ENCODE assay signal across 1 cellular context in the genomic region with DNA sequence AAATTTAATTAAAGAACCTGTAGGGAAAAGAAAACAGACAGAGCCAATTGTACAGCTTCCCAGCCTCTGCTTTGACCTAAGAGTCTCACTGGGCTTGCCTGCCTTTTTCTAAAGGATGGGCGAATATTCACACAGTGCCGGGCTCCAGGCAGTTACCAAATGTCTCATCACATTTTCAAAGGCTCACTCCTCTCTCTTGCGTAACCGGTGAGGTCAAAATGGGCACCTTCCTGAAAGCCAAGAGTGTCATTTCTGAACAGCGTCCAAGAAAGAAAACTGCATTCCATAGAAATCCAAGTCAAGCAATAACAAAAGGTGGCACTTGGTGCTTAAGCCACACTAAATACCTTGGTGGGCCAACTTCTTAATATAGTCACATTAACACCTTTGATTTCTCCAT.
A peak's percentile ranks its signal among the peaks of the same experiment; 100 is the strongest.
TF ChIP-seq lines count a peak whose summit lies in the region.

No MANE protein-coding gene starts in this region.

TF ChIP-seq in HepG2, 621 proteins besides CTCF, POLR2A, EP300 and RAD21 (continued from another document and continues in another):
- no peak for TF ChIP-seq MYC (CRISPR knock-in tag; IDR thresholded peaks at IDR 0.05; ENCODE audit: borderline replicate concordance)
- TF ChIP-seq XBP1 (CRISPR knock-in tag; IDR thresholded peaks at IDR 0.05) = no peak
- TF ChIP-seq, protein P1, sequence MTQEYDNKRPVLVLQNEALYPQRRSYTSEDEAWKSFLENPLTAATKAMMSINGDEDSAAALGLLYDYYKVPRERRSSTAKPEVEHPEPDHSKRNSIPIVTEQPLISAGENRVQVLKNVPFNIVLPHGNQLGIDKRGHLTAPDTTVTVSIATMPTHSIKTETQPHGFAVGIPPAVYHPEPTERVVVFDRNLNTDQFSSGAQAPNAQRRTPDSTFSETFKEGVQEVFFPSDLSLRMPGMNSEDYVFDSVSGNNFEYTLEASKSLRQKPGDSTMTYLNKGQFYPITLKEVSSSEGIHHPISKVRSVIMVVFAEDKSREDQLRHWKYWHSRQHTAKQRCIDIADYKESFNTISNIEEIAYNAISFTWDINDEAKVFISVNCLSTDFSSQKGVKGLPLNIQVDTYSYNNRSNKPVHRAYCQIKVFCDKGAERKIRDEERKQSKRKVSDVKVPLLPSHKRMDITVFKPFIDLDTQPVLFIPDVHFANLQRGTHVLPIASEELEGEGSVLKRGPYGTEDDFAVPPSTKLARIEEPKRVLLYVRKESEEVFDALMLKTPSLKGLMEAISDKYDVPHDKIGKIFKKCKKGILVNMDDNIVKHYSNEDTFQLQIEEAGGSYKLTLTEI (CRISPR knock-in tag; conservative IDR thresholded peaks at IDR 0.05) = no peak
- TF ChIP-seq NFE2 (CRISPR knock-in tag; IDR thresholded peaks at IDR 0.05) = no peak
- TF ChIP-seq ZNF143 (CRISPR knock-in tag; IDR thresholded peaks at IDR 0.05) = no peak
- no peak for TF ChIP-seq ZZZ3 (CRISPR knock-in tag; IDR thresholded peaks at IDR 0.05; ENCODE audit: borderline replicate concordance)
- no peak for TF ChIP-seq NFIC (IDR thresholded peaks at IDR 0.05; ENCODE audit: low read length)
- no peak for TF ChIP-seq ZFP1 (CRISPR knock-in tag; IDR thresholded peaks at IDR 0.05)
- no peak for TF ChIP-seq ZNF816 (CRISPR knock-in tag; IDR thresholded peaks at IDR 0.05; ENCODE audit: borderline replicate concordance)
- no peak for TF ChIP-seq AGO1 (IDR thresholded peaks at IDR 0.05; ENCODE audit: low read depth, low read length, poor library complexity, severe bottlenecking)
- TF ChIP-seq, protein P2, sequence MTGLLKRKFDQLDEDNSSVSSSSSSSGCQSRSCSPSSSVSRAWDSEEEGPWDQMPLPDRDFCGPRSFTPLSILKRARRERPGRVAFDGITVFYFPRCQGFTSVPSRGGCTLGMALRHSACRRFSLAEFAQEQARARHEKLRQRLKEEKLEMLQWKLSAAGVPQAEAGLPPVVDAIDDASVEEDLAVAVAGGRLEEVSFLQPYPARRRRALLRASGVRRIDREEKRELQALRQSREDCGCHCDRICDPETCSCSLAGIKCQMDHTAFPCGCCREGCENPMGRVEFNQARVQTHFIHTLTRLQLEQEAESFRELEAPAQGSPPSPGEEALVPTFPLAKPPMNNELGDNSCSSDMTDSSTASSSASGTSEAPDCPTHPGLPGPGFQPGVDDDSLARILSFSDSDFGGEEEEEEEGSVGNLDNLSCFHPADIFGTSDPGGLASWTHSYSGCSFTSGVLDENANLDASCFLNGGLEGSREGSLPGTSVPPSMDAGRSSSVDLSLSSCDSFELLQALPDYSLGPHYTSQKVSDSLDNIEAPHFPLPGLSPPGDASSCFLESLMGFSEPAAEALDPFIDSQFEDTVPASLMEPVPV (CRISPR knock-in tag; IDR thresholded peaks at IDR 0.05) = no peak
- no peak for TF ChIP-seq SRSF9 (IDR thresholded peaks at IDR 0.05; ENCODE audit: borderline replicate concordance, insufficient read depth, low read depth, low read length, poor library complexity, severe bottlenecking)
- TF ChIP-seq, protein P3, sequence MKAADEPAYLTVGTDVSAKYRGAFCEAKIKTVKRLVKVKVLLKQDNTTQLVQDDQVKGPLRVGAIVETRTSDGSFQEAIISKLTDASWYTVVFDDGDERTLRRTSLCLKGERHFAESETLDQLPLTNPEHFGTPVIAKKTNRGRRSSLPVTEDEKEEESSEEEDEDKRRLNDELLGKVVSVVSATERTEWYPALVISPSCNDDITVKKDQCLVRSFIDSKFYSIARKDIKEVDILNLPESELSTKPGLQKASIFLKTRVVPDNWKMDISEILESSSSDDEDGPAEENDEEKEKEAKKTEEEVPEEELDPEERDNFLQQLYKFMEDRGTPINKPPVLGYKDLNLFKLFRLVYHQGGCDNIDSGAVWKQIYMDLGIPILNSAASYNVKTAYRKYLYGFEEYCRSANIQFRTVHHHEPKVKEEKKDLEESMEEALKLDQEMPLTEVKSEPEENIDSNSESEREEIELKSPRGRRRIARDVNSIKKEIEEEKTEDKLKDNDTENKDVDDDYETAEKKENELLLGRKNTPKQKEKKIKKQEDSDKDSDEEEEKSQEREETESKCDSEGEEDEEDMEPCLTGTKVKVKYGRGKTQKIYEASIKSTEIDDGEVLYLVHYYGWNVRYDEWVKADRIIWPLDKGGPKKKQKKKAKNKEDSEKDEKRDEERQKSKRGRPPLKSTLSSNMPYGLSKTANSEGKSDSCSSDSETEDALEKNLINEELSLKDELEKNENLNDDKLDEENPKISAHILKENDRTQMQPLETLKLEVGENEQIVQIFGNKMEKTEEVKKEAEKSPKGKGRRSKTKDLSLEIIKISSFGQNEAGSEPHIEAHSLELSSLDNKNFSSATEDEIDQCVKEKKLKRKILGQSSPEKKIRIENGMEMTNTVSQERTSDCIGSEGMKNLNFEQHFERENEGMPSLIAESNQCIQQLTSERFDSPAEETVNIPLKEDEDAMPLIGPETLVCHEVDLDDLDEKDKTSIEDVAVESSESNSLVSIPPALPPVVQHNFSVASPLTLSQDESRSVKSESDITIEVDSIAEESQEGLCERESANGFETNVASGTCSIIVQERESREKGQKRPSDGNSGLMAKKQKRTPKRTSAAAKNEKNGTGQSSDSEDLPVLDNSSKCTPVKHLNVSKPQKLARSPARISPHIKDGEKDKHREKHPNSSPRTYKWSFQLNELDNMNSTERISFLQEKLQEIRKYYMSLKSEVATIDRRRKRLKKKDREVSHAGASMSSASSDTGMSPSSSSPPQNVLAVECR (CRISPR knock-in tag; IDR thresholded peaks at IDR 0.05; ENCODE audit: borderline replicate concordance) = no peak
- TF ChIP-seq, protein P4, sequence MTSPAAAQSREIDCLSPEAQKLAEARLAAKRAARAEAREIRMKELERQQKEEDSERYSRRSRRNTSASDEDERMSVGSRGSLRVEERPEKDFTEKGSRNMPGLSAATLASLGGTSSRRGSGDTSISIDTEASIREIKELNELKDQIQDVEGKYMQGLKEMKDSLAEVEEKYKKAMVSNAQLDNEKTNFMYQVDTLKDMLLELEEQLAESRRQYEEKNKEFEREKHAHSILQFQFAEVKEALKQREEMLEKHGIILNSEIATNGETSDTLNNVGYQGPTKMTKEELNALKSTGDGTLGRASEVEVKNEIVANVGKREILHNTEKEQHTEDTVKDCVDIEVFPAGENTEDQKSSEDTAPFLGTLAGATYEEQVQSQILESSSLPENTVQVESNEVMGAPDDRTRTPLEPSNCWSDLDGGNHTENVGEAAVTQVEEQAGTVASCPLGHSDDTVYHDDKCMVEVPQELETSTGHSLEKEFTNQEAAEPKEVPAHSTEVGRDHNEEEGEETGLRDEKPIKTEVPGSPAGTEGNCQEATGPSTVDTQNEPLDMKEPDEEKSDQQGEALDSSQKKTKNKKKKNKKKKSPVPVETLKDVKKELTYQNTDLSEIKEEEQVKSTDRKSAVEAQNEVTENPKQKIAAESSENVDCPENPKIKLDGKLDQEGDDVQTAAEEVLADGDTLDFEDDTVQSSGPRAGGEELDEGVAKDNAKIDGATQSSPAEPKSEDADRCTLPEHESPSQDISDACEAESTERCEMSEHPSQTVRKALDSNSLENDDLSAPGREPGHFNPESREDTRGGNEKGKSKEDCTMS (CRISPR knock-in tag; conservative IDR thresholded peaks at IDR 0.05) = no peak
- TF ChIP-seq, protein P5, sequence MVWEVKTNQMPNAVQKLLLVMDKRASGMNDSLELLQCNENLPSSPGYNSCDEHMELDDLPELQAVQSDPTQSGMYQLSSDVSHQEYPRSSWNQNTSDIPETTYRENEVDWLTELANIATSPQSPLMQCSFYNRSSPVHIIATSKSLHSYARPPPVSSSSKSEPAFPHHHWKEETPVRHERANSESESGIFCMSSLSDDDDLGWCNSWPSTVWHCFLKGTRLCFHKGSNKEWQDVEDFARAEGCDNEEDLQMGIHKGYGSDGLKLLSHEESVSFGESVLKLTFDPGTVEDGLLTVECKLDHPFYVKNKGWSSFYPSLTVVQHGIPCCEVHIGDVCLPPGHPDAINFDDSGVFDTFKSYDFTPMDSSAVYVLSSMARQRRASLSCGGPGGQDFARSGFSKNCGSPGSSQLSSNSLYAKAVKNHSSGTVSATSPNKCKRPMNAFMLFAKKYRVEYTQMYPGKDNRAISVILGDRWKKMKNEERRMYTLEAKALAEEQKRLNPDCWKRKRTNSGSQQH (CRISPR knock-in tag; IDR thresholded peaks at IDR 0.05; ENCODE audit: low read depth) = no peak
- TF ChIP-seq, protein P6, sequence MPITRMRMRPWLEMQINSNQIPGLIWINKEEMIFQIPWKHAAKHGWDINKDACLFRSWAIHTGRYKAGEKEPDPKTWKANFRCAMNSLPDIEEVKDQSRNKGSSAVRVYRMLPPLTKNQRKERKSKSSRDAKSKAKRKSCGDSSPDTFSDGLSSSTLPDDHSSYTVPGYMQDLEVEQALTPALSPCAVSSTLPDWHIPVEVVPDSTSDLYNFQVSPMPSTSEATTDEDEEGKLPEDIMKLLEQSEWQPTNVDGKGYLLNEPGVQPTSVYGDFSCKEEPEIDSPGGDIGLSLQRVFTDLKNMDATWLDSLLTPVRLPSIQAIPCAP (CRISPR knock-in tag; IDR thresholded peaks at IDR 0.05; ENCODE audit: low read depth) = no peak
- TF ChIP-seq ZKSCAN8 (CRISPR knock-in tag; IDR thresholded peaks at IDR 0.05; ENCODE audit: borderline replicate concordance) = no peak
- TF ChIP-seq FOXK1 (CRISPR knock-in tag; IDR thresholded peaks at IDR 0.05; ENCODE audit: borderline replicate concordance, low read depth) = peak; percentile 3; the same call in 1 of the 2 replicates
- peak; percentile 96 for TF ChIP-seq CEBPB (IDR thresholded peaks at IDR 0.05; ENCODE audit: borderline replicate concordance, low read depth, low read length)
- no peak for TF ChIP-seq KAT2B (IDR thresholded peaks at IDR 0.05; ENCODE audit: borderline replicate concordance, low read depth, low read length)
- TF ChIP-seq ZNF546 (CRISPR knock-in tag; conservative IDR thresholded peaks at IDR 0.05) = no peak
- no peak for TF ChIP-seq SRY (CRISPR knock-in tag; IDR thresholded peaks at IDR 0.05)
- TF ChIP-seq KDM5B (CRISPR knock-in tag; IDR thresholded peaks at IDR 0.05; ENCODE audit: borderline replicate concordance) = no peak
- TF ChIP-seq, protein P7, sequence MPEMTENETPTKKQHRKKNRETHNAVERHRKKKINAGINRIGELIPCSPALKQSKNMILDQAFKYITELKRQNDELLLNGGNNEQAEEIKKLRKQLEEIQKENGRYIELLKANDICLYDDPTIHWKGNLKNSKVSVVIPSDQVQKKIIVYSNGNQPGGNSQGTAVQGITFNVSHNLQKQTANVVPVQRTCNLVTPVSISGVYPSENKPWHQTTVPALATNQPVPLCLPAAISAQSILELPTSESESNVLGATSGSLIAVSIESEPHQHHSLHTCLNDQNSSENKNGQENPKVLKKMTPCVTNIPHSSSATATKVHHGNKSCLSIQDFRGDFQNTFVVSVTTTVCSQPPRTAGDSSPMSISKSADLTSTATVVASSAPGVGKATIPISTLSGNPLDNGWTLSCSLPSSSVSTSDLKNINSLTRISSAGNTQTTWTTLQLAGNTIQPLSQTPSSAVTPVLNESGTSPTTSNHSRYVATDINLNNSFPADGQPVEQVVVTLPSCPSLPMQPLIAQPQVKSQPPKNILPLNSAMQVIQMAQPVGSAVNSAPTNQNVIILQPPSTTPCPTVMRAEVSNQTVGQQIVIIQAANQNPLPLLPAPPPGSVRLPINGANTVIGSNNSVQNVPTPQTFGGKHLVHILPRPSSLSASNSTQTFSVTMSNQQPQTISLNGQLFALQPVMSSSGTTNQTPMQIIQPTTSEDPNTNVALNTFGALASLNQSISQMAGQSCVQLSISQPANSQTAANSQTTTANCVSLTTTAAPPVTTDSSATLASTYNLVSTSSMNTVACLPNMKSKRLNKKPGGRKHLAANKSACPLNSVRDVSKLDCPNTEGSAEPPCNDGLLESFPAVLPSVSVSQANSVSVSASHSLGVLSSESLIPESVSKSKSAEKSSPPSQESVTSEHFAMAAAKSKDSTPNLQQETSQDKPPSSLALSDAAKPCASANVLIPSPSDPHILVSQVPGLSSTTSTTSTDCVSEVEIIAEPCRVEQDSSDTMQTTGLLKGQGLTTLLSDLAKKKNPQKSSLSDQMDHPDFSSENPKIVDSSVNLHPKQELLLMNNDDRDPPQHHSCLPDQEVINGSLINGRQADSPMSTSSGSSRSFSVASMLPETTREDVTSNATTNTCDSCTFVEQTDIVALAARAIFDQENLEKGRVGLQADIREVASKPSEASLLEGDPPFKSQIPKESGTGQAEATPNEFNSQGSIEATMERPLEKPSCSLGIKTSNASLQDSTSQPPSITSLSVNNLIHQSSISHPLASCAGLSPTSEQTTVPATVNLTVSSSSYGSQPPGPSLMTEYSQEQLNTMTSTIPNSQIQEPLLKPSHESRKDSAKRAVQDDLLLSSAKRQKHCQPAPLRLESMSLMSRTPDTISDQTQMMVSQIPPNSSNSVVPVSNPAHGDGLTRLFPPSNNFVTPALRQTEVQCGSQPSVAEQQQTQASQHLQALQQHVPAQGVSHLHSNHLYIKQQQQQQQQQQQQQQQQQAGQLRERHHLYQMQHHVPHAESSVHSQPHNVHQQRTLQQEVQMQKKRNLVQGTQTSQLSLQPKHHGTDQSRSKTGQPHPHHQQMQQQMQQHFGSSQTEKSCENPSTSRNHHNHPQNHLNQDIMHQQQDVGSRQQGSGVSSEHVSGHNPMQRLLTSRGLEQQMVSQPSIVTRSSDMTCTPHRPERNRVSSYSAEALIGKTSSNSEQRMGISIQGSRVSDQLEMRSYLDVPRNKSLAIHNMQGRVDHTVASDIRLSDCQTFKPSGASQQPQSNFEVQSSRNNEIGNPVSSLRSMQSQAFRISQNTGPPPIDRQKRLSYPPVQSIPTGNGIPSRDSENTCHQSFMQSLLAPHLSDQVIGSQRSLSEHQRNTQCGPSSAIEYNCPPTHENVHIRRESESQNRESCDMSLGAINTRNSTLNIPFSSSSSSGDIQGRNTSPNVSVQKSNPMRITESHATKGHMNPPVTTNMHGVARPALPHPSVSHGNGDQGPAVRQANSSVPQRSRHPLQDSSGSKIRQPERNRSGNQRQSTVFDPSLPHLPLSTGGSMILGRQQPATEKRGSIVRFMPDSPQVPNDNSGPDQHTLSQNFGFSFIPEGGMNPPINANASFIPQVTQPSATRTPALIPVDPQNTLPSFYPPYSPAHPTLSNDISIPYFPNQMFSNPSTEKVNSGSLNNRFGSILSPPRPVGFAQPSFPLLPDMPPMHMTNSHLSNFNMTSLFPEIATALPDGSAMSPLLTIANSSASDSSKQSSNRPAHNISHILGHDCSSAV (CRISPR knock-in tag; IDR thresholded peaks at IDR 0.05; ENCODE audit: borderline replicate concordance) = no peak
- TF ChIP-seq RARA (CRISPR knock-in tag; IDR thresholded peaks at IDR 0.05) = peak; percentile 75
- TF ChIP-seq GATAD2A (CRISPR knock-in tag; IDR thresholded peaks at IDR 0.05) = peak; percentile 59
- peak; percentile 65; the same call in 1 of the 2 replicates for TF ChIP-seq ZNF644 (CRISPR knock-in tag; IDR thresholded peaks at IDR 0.05; ENCODE audit: low read depth)
- TF ChIP-seq ZNF3 (CRISPR knock-in tag; IDR thresholded peaks at IDR 0.05) = no peak
- TF ChIP-seq KDM2A (CRISPR knock-in tag; IDR thresholded peaks at IDR 0.05; ENCODE audit: borderline replicate concordance, low read depth) = no peak
- TF ChIP-seq ZFP36L1 (CRISPR knock-in tag; IDR thresholded peaks at IDR 0.05) = no peak
- TF ChIP-seq ETV5 (CRISPR knock-in tag; IDR thresholded peaks at IDR 0.05; ENCODE audit: borderline replicate concordance) = 0 out of 2 replicates have a peak, but pooled peaks have one; percentile 10
- TF ChIP-seq ZNF557 (CRISPR knock-in tag; IDR thresholded peaks at IDR 0.05) = no peak
- TF ChIP-seq CHD2 (IDR thresholded peaks at IDR 0.05; ENCODE audit: low read depth, low read length) = no peak
- peak; percentile 25; the same call in 1 of the 2 replicates for TF ChIP-seq SMC3 (IDR thresholded peaks at IDR 0.05; ENCODE audit: low read length)
- 0 out of 2 replicates have a peak, but pooled peaks have one; percentile 37 for TF ChIP-seq NR2F2 (IDR thresholded peaks at IDR 0.05; ENCODE audit: borderline replicate concordance, low read depth)
- no peak for TF ChIP-seq NFRKB (IDR thresholded peaks at IDR 0.05)
- TF ChIP-seq, protein P8, sequence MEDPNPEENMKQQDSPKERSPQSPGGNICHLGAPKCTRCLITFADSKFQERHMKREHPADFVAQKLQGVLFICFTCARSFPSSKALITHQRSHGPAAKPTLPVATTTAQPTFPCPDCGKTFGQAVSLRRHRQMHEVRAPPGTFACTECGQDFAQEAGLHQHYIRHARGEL (CRISPR knock-in tag; IDR thresholded peaks at IDR 0.05) = no peak
- 0 out of 2 replicates have a peak, but pooled peaks have one; percentile 26 for TF ChIP-seq IRF2 (CRISPR knock-in tag; IDR thresholded peaks at IDR 0.05)
